In genomic region chr20:59515013-59515905, GRCh38 we compare ENCODE assay signal across 8 cellular contexts.
A peak's percentile ranks its signal among the peaks of the same experiment; 100 is the strongest.
DNase-seq lines count a peak whose midpoint lies in the region; ATAC-seq, FAIRE-seq and TF ChIP-seq lines count a peak whose summit lies in the region.

No MANE protein-coding gene starts in this region.

- no peaks in the 10 kb centered on the region for H3K36me3 ChIP-seq in keratinocyte (ENCODE audit: control insufficient read depth in 2 of 2, extremely low read depth in 1 of 2, insufficient read depth in 2 of 2, low read length in 2 of 2)

- H3K9ac ChIP-seq in keratinocyte (ENCODE audit: control insufficient read depth, extremely low read depth, insufficient read depth, low read length), result no peak overlapping the region

- H3K27ac ChIP-seq in caudate nucleus (ENCODE audit: low read depth, low read length) (no peak overlapping the region), keratinocyte (ENCODE audit: control insufficient read depth, insufficient read depth, low read length) (no peak overlapping the region)

- no peaks in the 10 kb centered on the region for H3K9me3 ChIP-seq in keratinocyte (ENCODE audit: control insufficient read depth, low read depth, low read length)

- H3K4me1 ChIP-seq in keratinocyte (ENCODE audit: control insufficient read depth, extremely low read depth, insufficient read depth, low read length), result no peaks in the 10 kb centered on the region

- peaks cover 10% of the 10 kb centered on the region for H3K27me3 ChIP-seq in keratinocyte (ENCODE audit: control insufficient read depth, extremely low read depth, insufficient read depth, low read length)

- dilution Hi-C loops in keratinocyte (cut with MboI; ENCODE audit: extremely low pct_ligation_motif_present, low sequenced_read_pairs), result no loop called here

- TF ChIP-seq CTCF in keratinocyte (optimal IDR thresholded peaks at IDR 0.05 in 1 of 3, IDR thresholded peaks at IDR 0.05 in 1 of 3, conservative IDR thresholded peaks at IDR 0.05 in 1 of 3; ENCODE audit: extremely low read depth in 1 of 3, insufficient read depth in 2 of 3, low read length in 3 of 3), result peak; percentile 55 to 90 (median 80)

- no peak overlapping the region for H3K4me3 ChIP-seq in keratinocyte (ENCODE audit: control insufficient read depth in 2 of 3, extremely low read depth in 1 of 3, insufficient read depth in 2 of 3, low read depth in 1 of 3, low read length in 3 of 3)

- ATAC-seq in HG02588 (IDR thresholded peaks at IDR 0.05; ENCODE audit: unreplicated experiment), result no peak
- no peak for ATAC-seq in GM21423 (IDR thresholded peaks at IDR 0.05; ENCODE audit: unreplicated experiment)

- FAIRE-seq in keratinocyte (lab: Jason Lieb, UNC), result no peak

- DNase-seq in AG08395 (ENCODE audit: low spot score), result peak; percentile 84
- DNase-seq in GOT3 (lab: John Stamatoyannopoulos, UW), result peak; percentile 39
- DNase-seq in NCI-H446 treated with DMSO at 0.1 percent for 48 hours (lab: John Stamatoyannopoulos, UW), result peak; percentile 58
- DNase-seq in caudate nucleus (lab: John Stamatoyannopoulos, UW), result peak in 58 of 61 donors; percentile 9 to 92 (median 62)
- no peak for DNase-seq in keratinocyte (ENCODE audit: low read depth, low spot score)
- DNase-seq in superior temporal gyrus (ENCODE audit: extremely low spot score), result peak; percentile 90

- H3K9me1 ChIP-seq in keratinocyte (ENCODE audit: control insufficient read depth, extremely low read depth, insufficient read depth, low read length), result no peaks in the 10 kb centered on the region

- no peaks in the 10 kb centered on the region for H3K79me2 ChIP-seq in keratinocyte (ENCODE audit: control insufficient read depth, insufficient read depth, low read length)

- no peak overlapping the region for H3K4me2 ChIP-seq in keratinocyte (ENCODE audit: control insufficient read depth, extremely low read depth, insufficient read depth, low read depth, low read length)

- peaks cover 2% of the 10 kb centered on the region for H4K20me1 ChIP-seq in keratinocyte (ENCODE audit: control insufficient read depth, extremely low read depth, insufficient read depth, low read length)

- no peak overlapping the region for H2AFZ ChIP-seq in keratinocyte (ENCODE audit: control insufficient read depth, low read length)
